ENCODE assay signal across 11 cellular contexts in genomic region chr2:8000861-8001260, GRCh38.
DNase-seq lines count a peak whose midpoint lies in the region; ATAC-seq and TF ChIP-seq lines count a peak whose summit lies in the region.
"Had no signal": no experiment of that assay in that cellular context is flagged by ENCODE, and none has a peak within 500 bp of the region (broad histone marks: within the 10 kb centered on the region; RNA-seq: fewer than 3 reads in every experiment).

No MANE protein-coding gene starts in this region.

- H4K20me1 ChIP-seq in PC-3 (ENCODE audit: low read length), result no peaks in the 10 kb centered on the region

- POLR2A ChIA-PET in PC-3 (lab: Charles Lee; ENCODE audit: unreplicated experiment), result no interaction called here

- H3K27me3 Mint-ChIP-seq in stimulated activated naive CD8-positive, alpha-beta T cell treated with anti-CD3 and anti-CD28 coated beads, Interleukin-15, amount 100 ng/mL, for 72 hours, result no peaks in the 10 kb centered on the region

- H3K9me3 ChIP-seq in BE2C (no peaks in the 10 kb centered on the region), PC-3 (ENCODE audit: low read length) (no peaks in the 10 kb centered on the region), heart left ventricle (no peaks in the 10 kb centered on the region)

- H2AFZ ChIP-seq in PC-3 (ENCODE audit: low read length), result no peak overlapping the region

- H3K9ac ChIP-seq in PC-3 (ENCODE audit: low read length), result no peak overlapping the region
- H3K9ac ChIP-seq: KMS-11 had no signal

- H3K4me3 ChIP-seq in BE2C (ENCODE audit: low read depth, low read length) (no peak overlapping the region), PC-3 (ENCODE audit: low read length) (no peak overlapping the region), fibroblast of the aortic adventitia (ENCODE audit: low read depth, low read length) (no peak overlapping the region), heart left ventricle (no peak overlapping the region)

- no peak overlapping the region for H3K4me2 ChIP-seq in PC-3 (ENCODE audit: low read length)
- H3K4me2 ChIP-seq: KMS-11 had no signal

- peaks cover 10% of the 10 kb centered on the region for H3K4me1 Mint-ChIP-seq in stimulated activated naive CD8-positive, alpha-beta T cell treated with anti-CD3 and anti-CD28 coated beads, Interleukin-15, amount 100 ng/mL, for 72 hours

- no TSS peak for BruUV-seq in PC-3 (replicated peaks; lab: Mats Ljungman, UMichigan)

- no peaks in the 10 kb centered on the region for H3F3A ChIP-seq in PC-3 (ENCODE audit: low read length, unreplicated experiment)

- H3K4me1 ChIP-seq in BE2C (peaks cover under 1% of the 10 kb centered on the region; the same call in 1 of the 2 replicates), PC-3 (ENCODE audit: insufficient read depth, low read length) (peaks cover 12% of the 10 kb centered on the region), heart left ventricle (peaks cover 0 to 24% (median 15%) of the 10 kb centered on the region in 12 donors)

- DNase-seq in BE2C, result no peak
- peak; percentile 8 for DNase-seq in PC-3
- peak; percentile 13 for DNase-seq in fibroblast of the aortic adventitia (ENCODE audit: low read depth)
- DNase-seq in NCI-H748 (lab: John Stamatoyannopoulos, UW; ENCODE audit: unreplicated experiment), result no peak
- DNase-seq in stimulated activated naive CD8-positive, alpha-beta T cell treated with anti-CD3 and anti-CD28 coated beads, Interleukin-15, amount 100 ng/mL, for 72 hours, result no peak
- no peak for DNase-seq in heart left ventricle
- DNase-seq: activated CD8-positive, alpha-beta memory T cell treated with anti-CD3 and anti-CD28 coated beads, Interleukin-2, amount 50 U/mL, for 48 hours had no signal

- TF ChIP-seq POLR2A in heart left ventricle (IDR thresholded peaks at IDR 0.05), result no peak

- H3K79me2 ChIP-seq in PC-3 (ENCODE audit: low read length), result no peaks in the 10 kb centered on the region

- H3K27ac ChIP-seq in PC-3 (ENCODE audit: low read length), result no peak overlapping the region
- H3K27ac ChIP-seq in heart left ventricle, result no peak overlapping the region
- H3K27ac ChIP-seq: KMS-11, RWPE1 had no signal

- H3K9me3 Mint-ChIP-seq in stimulated activated naive CD8-positive, alpha-beta T cell treated with anti-CD3 and anti-CD28 coated beads, Interleukin-15, amount 100 ng/mL, for 72 hours, result no peaks in the 10 kb centered on the region

- no peak for ATAC-seq in PC-3
- no peak for ATAC-seq in GM18520 (IDR thresholded peaks at IDR 0.05; ENCODE audit: unreplicated experiment)
- ATAC-seq in stimulated activated naive CD8-positive, alpha-beta T cell treated with anti-CD3 and anti-CD28 coated beads, Interleukin-15, amount 100 ng/mL, for 72 hours, result no peak
- no peak for ATAC-seq in heart left ventricle

- no peaks in the 10 kb centered on the region; the same call in 1 of the 2 replicates for H3K9me2 ChIP-seq in PC-3 (replicated peaks; ENCODE audit: low read length)

- TF ChIP-seq CTCF in BE2C (IDR thresholded peaks at IDR 0.05; ENCODE audit: low read depth, low read length), result peak; percentile 43
- TF ChIP-seq CTCF in GM12872 (IDR thresholded peaks at IDR 0.05; ENCODE audit: insufficient read depth, low read depth, low read length), result peak; percentile 46; the same call in 1 of the 3 replicates
- peak; percentile 54; the same call in 1 of the 2 replicates for TF ChIP-seq CTCF in PC-3 (conservative IDR thresholded peaks at IDR 0.05; ENCODE audit: low read depth, low read length)
- TF ChIP-seq CTCF in fibroblast of the aortic adventitia (IDR thresholded peaks at IDR 0.05; ENCODE audit: insufficient read depth, low read length), result peak; percentile 25
- peak in 6 of 12 donors; percentile 6 to 36 (median 14) for TF ChIP-seq CTCF in heart left ventricle (IDR thresholded peaks at IDR 0.05)

- no peak overlapping the region for H3K4me3 Mint-ChIP-seq in stimulated activated naive CD8-positive, alpha-beta T cell treated with anti-CD3 and anti-CD28 coated beads, Interleukin-15, amount 100 ng/mL, for 72 hours

- no peak overlapping the region for H3K27ac Mint-ChIP-seq in stimulated activated naive CD8-positive, alpha-beta T cell treated with anti-CD3 and anti-CD28 coated beads, Interleukin-15, amount 100 ng/mL, for 72 hours

- intact Hi-C loops in PC-3 (cut with micrococcal nuclease) (loop anchor here (2.0 kb wide), 1 partner anchor 684 kb away; no protein-coding TSS in a partner anchor), heart left ventricle (cut with DNase I) (loop anchor here in 7 of 10 donors (5.0 to 10.0 kb wide), 3 partner anchors 676 to 684 kb away; partner anchors contain the start of gene ID2 (in 6 of the 7))

- H3K27me3 ChIP-seq in BE2C, result no peaks in the 10 kb centered on the region
- no peaks in the 10 kb centered on the region for H3K27me3 ChIP-seq in PC-3 (ENCODE audit: low read length)
- H3K27me3 ChIP-seq in heart left ventricle, result no peaks in the 10 kb centered on the region

- CTCF ChIA-PET in PC-3 (lab: Charles Lee), result no interaction called here

- H3K36me3 ChIP-seq in BE2C, result no peaks in the 10 kb centered on the region
- no peaks in the 10 kb centered on the region for H3K36me3 ChIP-seq in PC-3 (ENCODE audit: low read depth, low read length)
- no peaks in the 10 kb centered on the region for H3K36me3 ChIP-seq in heart left ventricle

- 71 to 97% (median 95%) methylated on average over 1 of the region's 1 CpG for WGBS in heart left ventricle, 4 donors

Comparison
In these comparisons a context has a peak if more than half of its experiments do, and no peak if none do; other contexts are left out.
1. DNase-seq: peak in PC-3 (single experiment) and fibroblast of the aortic adventitia (single experiment); none in BE2C (single experiment), NCI-H748 (single experiment), stimulated activated naive CD8-positive, alpha-beta T cell treated with anti-CD3 and anti-CD28 coated beads, Interleukin-15, amount 100 ng/mL, for 72 hours (0 of 2) and heart left ventricle (0 of 5).